Comparison of ENCODE assay signal across 17 cellular contexts in the genomic region with DNA sequence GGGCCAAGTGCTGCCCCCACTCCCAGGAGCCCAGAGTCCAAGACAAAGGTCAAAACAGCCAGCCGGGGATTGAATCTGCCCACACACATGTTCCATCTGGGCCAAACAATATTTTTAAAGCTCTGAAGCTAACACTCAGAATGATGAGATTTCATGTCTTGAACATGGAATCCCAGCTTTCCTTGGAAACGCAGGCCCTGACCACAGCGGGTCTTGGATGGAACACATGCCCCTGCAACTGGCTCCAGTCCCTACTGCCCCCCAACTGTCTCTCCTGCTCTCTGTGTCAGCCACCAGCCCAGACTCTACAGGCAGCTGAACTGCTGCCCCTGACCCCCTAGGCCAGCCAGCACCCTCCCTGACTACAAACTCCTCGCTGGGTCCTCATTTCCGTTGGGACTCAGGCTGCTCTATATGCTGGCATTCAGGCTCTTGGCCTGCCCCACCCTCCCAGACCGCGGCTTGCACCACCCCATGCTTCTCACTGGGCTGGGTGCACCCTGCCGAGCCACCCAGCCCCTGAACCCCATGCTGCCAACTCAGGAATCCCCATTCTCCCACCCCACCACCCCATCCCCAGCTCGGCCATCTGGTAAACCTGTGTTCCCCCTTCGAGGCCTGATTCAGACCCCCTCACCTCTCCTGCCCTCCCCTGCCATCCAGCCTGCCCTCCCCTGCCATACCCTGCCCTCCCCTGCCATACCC.
DNase-seq lines count a peak whose midpoint lies in the region; ATAC-seq and TF ChIP-seq lines count a peak whose summit lies in the region.
"Had no signal": no experiment of that assay in that cellular context is flagged by ENCODE, and none has a peak within 500 bp of the region (broad histone marks: within the 10 kb centered on the region; RNA-seq: fewer than 3 reads in every experiment).

No MANE protein-coding gene starts in this region.

- intact Hi-C loops in sigmoid colon (cut with DNase I), result no loop called here

- H3K36me3 Mint-ChIP-seq in progenitor cell of endocrine pancreas (ENCODE audit: insufficient read depth), result no peaks in the 10 kb centered on the region
- H3K36me3 Mint-ChIP-seq: naive thymus-derived CD4-positive, alpha-beta T cell had no signal

- H3K4me3 Mint-ChIP-seq in stimulated activated naive CD8-positive, alpha-beta T cell treated with anti-CD3 and anti-CD28 coated beads, Interleukin-15, amount 100 ng/mL, for 72 hours, result no peak overlapping the region
- H3K4me3 Mint-ChIP-seq in progenitor cell of endocrine pancreas (ENCODE audit: low read depth), result no peak overlapping the region
- H3K4me3 Mint-ChIP-seq: naive thymus-derived CD4-positive, alpha-beta T cell had no signal

- no peak overlapping the region for H3K9ac ChIP-seq in liver (ENCODE audit: low read depth in 1 of 2, low read length in 2 of 2)

- TF ChIP-seq CTCF in liver (IDR thresholded peaks at IDR 0.05; ENCODE audit: low read depth, low read length, missing input control) (no peak), sigmoid colon (IDR thresholded peaks at IDR 0.05) (no peak), progenitor cell of endocrine pancreas (IDR thresholded peaks at IDR 0.05; ENCODE audit: unreplicated experiment) (no peak)

- H3K27me3 ChIP-seq in liver (ENCODE audit: control insufficient read depth in 4 of 4, insufficient read depth in 4 of 4, low read length in 3 of 4) (no peaks in the 10 kb centered on the region), sigmoid colon (no peaks in the 10 kb centered on the region)
- H3K27me3 ChIP-seq: colonic mucosa, Peyer's patch had no signal

- no peak for TF ChIP-seq RAD21 in liver (IDR thresholded peaks at IDR 0.05)

- WGBS in liver, result 75% methylated on average over 10 of the region's 10 CpGs
- WGBS in sigmoid colon, 2 donors, result 63 to 73% methylated on average over 9 to 10 of the region's 10 CpGs

- H3K9me3 ChIP-seq in liver (ENCODE audit: control insufficient read depth in 4 of 4, low read length in 3 of 4) (no peaks in the 10 kb centered on the region), sigmoid colon (no peaks in the 10 kb centered on the region)
- H3K9me3 ChIP-seq: colonic mucosa, Peyer's patch had no signal

- no peaks in the 10 kb centered on the region for H3K9me3 Mint-ChIP-seq in stimulated activated naive CD8-positive, alpha-beta T cell treated with anti-CD3 and anti-CD28 coated beads, Interleukin-15, amount 100 ng/mL, for 72 hours
- no peaks in the 10 kb centered on the region for H3K9me3 Mint-ChIP-seq in progenitor cell of endocrine pancreas (ENCODE audit: low read depth)
- H3K9me3 Mint-ChIP-seq: naive thymus-derived CD4-positive, alpha-beta T cell had no signal

- no peaks in the 10 kb centered on the region for H3K4me1 Mint-ChIP-seq in stimulated activated naive CD8-positive, alpha-beta T cell treated with anti-CD3 and anti-CD28 coated beads, Interleukin-15, amount 100 ng/mL, for 72 hours
- no peaks in the 10 kb centered on the region for H3K4me1 Mint-ChIP-seq in progenitor cell of endocrine pancreas (ENCODE audit: low read depth)
- H3K4me1 Mint-ChIP-seq: naive thymus-derived CD4-positive, alpha-beta T cell had no signal

- peak; percentile 31 for ATAC-seq in stimulated activated naive CD8-positive, alpha-beta T cell treated with anti-CD3 and anti-CD28 coated beads, Interleukin-15, amount 100 ng/mL, for 72 hours
- no peak for ATAC-seq in stimulated activated naive CD8-positive, alpha-beta T cell treated with anti-CD3 and anti-CD28 coated beads, Interleukin-15, Interleukin-2, amounts not matched to agents 100 U/mL and 50 U/mL, for 24 hours
- no peak for ATAC-seq in GM21576 (IDR thresholded peaks at IDR 0.05; ENCODE audit: unreplicated experiment)
- ATAC-seq: naive thymus-derived CD4-positive, alpha-beta T cell; SK-N-SH treated with all-trans-retinoic acid at 6 μM for 48 hours had no signal

- no peak for TF ChIP-seq EP300 in sigmoid colon (IDR thresholded peaks at IDR 0.05)

- TF ChIP-seq POLR2A in sigmoid colon (IDR thresholded peaks at IDR 0.05), result no peak

- H3K4me1 ChIP-seq in liver (ENCODE audit: control insufficient read depth in 4 of 4, insufficient read depth in 4 of 4, low read length in 3 of 4) (no peaks in the 10 kb centered on the region), sigmoid colon (peaks cover 0 to 52% (median 41%) of the 10 kb centered on the region in 4 donors)
- H3K4me1 ChIP-seq: colonic mucosa had no signal

- H3K27ac ChIP-seq in liver (ENCODE audit: low read depth in 1 of 2, low read length in 2 of 2) (peak overlapping the region; percentile 38 to 57), sigmoid colon (peak overlapping the region in 3 of 4 donors; percentile 22 to 74 (median 49))
- H3K27ac ChIP-seq: colonic mucosa had no signal

- no peaks in the 10 kb centered on the region for H3K27me3 Mint-ChIP-seq in stimulated activated naive CD8-positive, alpha-beta T cell treated with anti-CD3 and anti-CD28 coated beads, Interleukin-15, amount 100 ng/mL, for 72 hours
- peaks cover 5% of the 10 kb centered on the region for H3K27me3 Mint-ChIP-seq in progenitor cell of endocrine pancreas

- H3K36me3 ChIP-seq in liver (ENCODE audit: control insufficient read depth in 4 of 4, insufficient read depth in 3 of 4, low read depth in 1 of 4, low read length in 3 of 4), result no peaks in the 10 kb centered on the region
- no peaks in the 10 kb centered on the region for H3K36me3 ChIP-seq in sigmoid colon
- H3K36me3 ChIP-seq: colonic mucosa, Peyer's patch had no signal

- H3K27ac Mint-ChIP-seq in stimulated activated naive CD8-positive, alpha-beta T cell treated with anti-CD3 and anti-CD28 coated beads, Interleukin-15, amount 100 ng/mL, for 72 hours, result no peak overlapping the region
- no peak overlapping the region for H3K27ac Mint-ChIP-seq in progenitor cell of endocrine pancreas
- H3K27ac Mint-ChIP-seq: naive thymus-derived CD4-positive, alpha-beta T cell had no signal

- no peak overlapping the region for H3K4me3 ChIP-seq in liver (ENCODE audit: low read depth in 1 of 3, low read length in 3 of 3)
- H3K4me3 ChIP-seq in sigmoid colon, result no peak overlapping the region
- H3K4me3 ChIP-seq: colonic mucosa, Peyer's patch had no signal

- DNase-seq in stimulated activated naive CD8-positive, alpha-beta T cell treated with anti-CD3 and anti-CD28 coated beads, Interleukin-15, amount 100 ng/mL, for 72 hours, result no peak
- no peak for DNase-seq in stimulated activated naive CD8-positive, alpha-beta T cell treated with anti-CD3 and anti-CD28 coated beads, Interleukin-15, Interleukin-2, amounts not matched to agents 100 U/mL and 50 U/mL, for 24 hours
- DNase-seq in sigmoid colon, result peak; percentile 60
- DNase-seq in progenitor cell of endocrine pancreas (ENCODE audit: low spot score, unreplicated experiment), result no peak
- DNase-seq in NCI-H128 (lab: John Stamatoyannopoulos, UW; ENCODE audit: unreplicated experiment), result no peak
- DNase-seq in NCI-H524 treated with DMSO at 0.1 percent for 48 hours (lab: John Stamatoyannopoulos, UW), result no peak
- DNase-seq: colonic mucosa; naive thymus-derived CD4-positive, alpha-beta T cell; NCI-H146; NCI-H2227 treated with DMSO at 0.1 percent for 48 hours; retina; stimulated activated CD4-positive, alpha-beta T cell treated with anti-CD3 and anti-CD28 coated beads, Interleukin-4, amount 100 ng/mL, for 1 hour; T1000 had no signal

TF ChIP-seq in liver, 16 proteins besides CTCF, POLR2A, EP300 and RAD21:
- TF ChIP-seq NR2F2 (IDR thresholded peaks at IDR 0.05) (no peak), YY1 (IDR thresholded peaks at IDR 0.05) (no peak)
- TF ChIP-seq, protein P1, sequence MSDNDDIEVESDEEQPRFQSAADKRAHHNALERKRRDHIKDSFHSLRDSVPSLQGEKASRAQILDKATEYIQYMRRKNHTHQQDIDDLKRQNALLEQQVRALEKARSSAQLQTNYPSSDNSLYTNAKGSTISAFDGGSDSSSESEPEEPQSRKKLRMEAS (IDR thresholded peaks at IDR 0.05), result no peak
